33 cellular contexts compared by ENCODE assay signal in the genomic region with DNA sequence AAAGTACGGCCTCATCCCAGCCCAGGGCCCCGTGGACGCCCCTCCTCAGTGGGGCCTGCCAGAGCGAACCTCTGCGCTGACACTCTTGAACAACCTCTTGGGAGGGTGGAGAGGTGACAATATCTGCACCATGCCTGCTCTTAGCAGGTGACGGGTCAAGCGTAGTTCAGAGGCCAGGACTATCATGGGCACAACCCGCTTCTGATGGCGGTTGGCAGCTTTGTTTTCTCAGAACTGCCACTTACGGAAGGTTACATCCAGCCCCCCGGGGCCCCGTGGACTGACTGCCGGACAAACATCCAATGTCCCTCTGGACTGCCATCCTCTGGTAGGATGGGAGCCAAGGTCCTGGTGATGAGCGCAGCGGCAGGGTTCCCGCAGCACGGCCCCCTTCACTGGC.
"Had no signal": no experiment of that assay in that cellular context is flagged by ENCODE, and none has a peak within 500 bp of the region (broad histone marks: within the 10 kb centered on the region; RNA-seq: fewer than 3 reads in every experiment).

No MANE protein-coding gene starts in this region.

- H3K27me3 ChIP-seq: MG63 had no signal

- H3K4me3 ChIP-seq: MG63 had no signal

- H3K36me3 ChIP-seq: MG63 had no signal

- H3K9me3 ChIP-seq: MG63 had no signal

- DNase-seq: Karpas-422, Kasumi-1, MG63, MM.1S, MV-4-11, NCI-H1048, NCI-H1092, NCI-H1092 treated with DMSO at 0.1 percent for 48 hours, NCI-H1105, NCI-H1105 treated with DMSO at 0.1 percent for 48 hours, NCI-H1417, NCI-H1417 treated with DMSO at 0.1 percent for 48 hours, NCI-H1436, NCI-H1436 treated with DMSO at 0.1 percent for 48 hours, NCI-H146, NCI-H1694, NCI-H1694 treated with DMSO at 0.1 percent for 48 hours, NCI-H187, NCI-H187 treated with DMSO at 0.1 percent for 48 hours, NCI-H1930, NCI-H2029, NCI-H2029 treated with DMSO at 0.1 percent for 48 hours, NCI-H2081, NCI-H2081 treated with DMSO at 0.1 percent for 48 hours, NCI-H2107, NCI-H2171, NCI-H2171 treated with DMSO at 0.1 percent for 48 hours, NCI-H2227 treated with DMSO at 0.1 percent for 48 hours, NCI-H226, NCI-H345, NCI-H446 treated with DMSO at 0.1 percent for 48 hours, NCI-H510A, NCI-H510A treated with DMSO at 0.1 percent for 48 hours had no signal
